Comparison of ENCODE assay signal across 9 cellular contexts in genomic region chr1:39080269-39080826, GRCh38. TPM values are rescaled to one million over a fixed set of nuclear protein-coding genes. Genes with fewer than 3 reads are reported as not detected.
DNase-seq lines count a peak whose midpoint lies in the region; TF ChIP-seq lines count a peak whose summit lies in the region.
"Had no signal": no experiment of that assay in that cellular context is flagged by ENCODE, and none has a peak within 500 bp of the region (broad histone marks: within the 10 kb centered on the region; RNA-seq: fewer than 3 reads in every experiment).

No MANE protein-coding gene starts in this region.

- H2BK120ac ChIP-seq in neuronal stem cell (ENCODE audit: low read depth, low read length), result no peak overlapping the region

- H3K9me3 ChIP-seq in BLaER1 treated with 17β-estradiol and CSF1 and Interleukin-3, amounts not matched to agents 10 nM and 100 nM (replicated peaks in 1 of 11), result no peaks in the 10 kb centered on the region
- H3K9me3 ChIP-seq in HUES48 (ENCODE audit: control insufficient read depth, insufficient read depth, low read length) (no peaks in the 10 kb centered on the region), neuronal stem cell (replicated peaks in 1 of 2; ENCODE audit: control insufficient read depth in 2 of 2, insufficient read depth in 1 of 2, low read depth in 1 of 2, low read length in 2 of 2) (no peaks in the 10 kb centered on the region)
- H3K9me3 ChIP-seq: Peyer's patch had no signal

- H3K14ac ChIP-seq in neuronal stem cell (ENCODE audit: low read length), result no peak overlapping the region

- peaks cover 30 to 40% (median 35%) of the 10 kb centered on the region in 11 experiments for H3K27me3 ChIP-seq in BLaER1 treated with 17β-estradiol and CSF1 and Interleukin-3, amounts not matched to agents 10 nM and 100 nM
- H3K27me3 ChIP-seq in HUES48 (ENCODE audit: control insufficient read depth, insufficient read depth, low read length) (peaks cover 20% of the 10 kb centered on the region), dorsolateral prefrontal cortex (no peaks in the 10 kb centered on the region), neuronal stem cell (ENCODE audit: control insufficient read depth in 3 of 3, insufficient read depth in 3 of 3, low read depth in 1 of 3, low read length in 3 of 3) (peaks cover 0 to 7% (median 0%) of the 10 kb centered on the region in 3 experiments)

- intact Hi-C loops in dorsolateral prefrontal cortex (cut with DNase I), result loop anchor here in 1 of 2 donors (5.0 kb wide), 1 partner anchor 53 kb away; the partner anchor contains the start of gene NDUFS5

- peak overlapping the region in 8 of 10 experiments; percentile 66 to 77 (median 70); a peak in 11 of 20 replicates for H3K4me3 ChIP-seq in BLaER1 treated with 17β-estradiol and CSF1 and Interleukin-3, amounts not matched to agents 10 nM and 100 nM
- H3K4me3 ChIP-seq in HUES48 (ENCODE audit: low read depth, low read length) (peak overlapping the region; percentile 50), dorsolateral prefrontal cortex (peak overlapping the region in 58 of 59 donors; percentile 34 to 82 (median 67)), neuronal stem cell (ENCODE audit: low read length in 2 of 2) (peak overlapping the region; percentile 55 to 65)

- no peak overlapping the region for H2BK5ac ChIP-seq in neuronal stem cell (ENCODE audit: low read length)

- no peak overlapping the region for H4K8ac ChIP-seq in neuronal stem cell (ENCODE audit: low read depth, low read length)

- DNase-seq in dorsolateral prefrontal cortex (peak in 1 of 10 donors; percentile 0), neuronal stem cell (ENCODE audit: low spot score) (no peak), NAMALWA (ENCODE audit: low spot score) (no peak), MV-4-11 (lab: John Stamatoyannopoulos, UW) (no peak), NK-92 (lab: John Stamatoyannopoulos, UW; ENCODE audit: unreplicated experiment) (no peak)
- no peak for DNase-seq in activated effector memory CD4-positive, alpha-beta T cell treated with Interleukin-2 at 50 U/mL for 16 hours
- DNase-seq: Peyer's patch had no signal

- no peak overlapping the region for H3K27ac ChIP-seq in BLaER1 treated with 17β-estradiol and CSF1 and Interleukin-3, amounts not matched to agents 10 nM and 100 nM
- H3K27ac ChIP-seq in HUES48 (ENCODE audit: low read depth, low read length), result no peak overlapping the region
- H3K27ac ChIP-seq in dorsolateral prefrontal cortex, result peak overlapping the region in 58 of 59 donors; percentile 33 to 94 (median 82)
- peak overlapping the region; percentile 63 for H3K27ac ChIP-seq in neuronal stem cell (replicated peaks; ENCODE audit: low read length)
- H3K27ac ChIP-seq: Peyer's patch had no signal

- no peak overlapping the region for H3K23ac ChIP-seq in neuronal stem cell (ENCODE audit: low read depth, low read length, poor library complexity)

- H2AK5ac ChIP-seq in neuronal stem cell (ENCODE audit: low read depth, low read length), result no peak overlapping the region

- H3K4me1 ChIP-seq in BLaER1 treated with 17β-estradiol and CSF1 and Interleukin-3, amounts not matched to agents 10 nM and 100 nM, result peaks cover 9 to 57% (median 32%) of the 10 kb centered on the region in 10 experiments
- peaks cover 12% of the 10 kb centered on the region for H3K4me1 ChIP-seq in HUES48 (ENCODE audit: control insufficient read depth, insufficient read depth, low read length)
- peaks cover 8 to 12% of the 10 kb centered on the region in 2 donors for H3K4me1 ChIP-seq in neuronal stem cell (ENCODE audit: control insufficient read depth in 2 of 2, insufficient read depth in 1 of 2, low read depth in 1 of 2, low read length in 2 of 2)

- H3K4ac ChIP-seq in neuronal stem cell (ENCODE audit: low read length), result no peak overlapping the region

- H4K91ac ChIP-seq in neuronal stem cell (ENCODE audit: low read depth, low read length, poor library complexity), result no peak overlapping the region

- H3K18ac ChIP-seq in neuronal stem cell (ENCODE audit: low read length), result peak overlapping the region; percentile 58

- H2BK15ac ChIP-seq in neuronal stem cell (ENCODE audit: low read length), result no peak overlapping the region

- peak overlapping the region in 3 of 11 experiments; percentile 58 to 59 (median 58); a peak in 3 of 22 replicates for H3K9ac ChIP-seq in BLaER1 treated with 17β-estradiol and CSF1 and Interleukin-3, amounts not matched to agents 10 nM and 100 nM
- H3K9ac ChIP-seq in HUES48 (ENCODE audit: low read depth, low read length) (no peak overlapping the region), neuronal stem cell (ENCODE audit: low read depth, low read length, poor library complexity) (no peak overlapping the region)

- no peak overlapping the region for H2BK12ac ChIP-seq in neuronal stem cell (ENCODE audit: low read length)

- H3K79me1 ChIP-seq in neuronal stem cell (ENCODE audit: low read depth, low read length), result no peaks in the 10 kb centered on the region

- TF ChIP-seq CTCF in dorsolateral prefrontal cortex (IDR thresholded peaks at IDR 0.05 in 54 of 56, conservative IDR thresholded peaks at IDR 0.05 in 2 of 56; ENCODE audit: low read depth in 1 of 56, partially characterized antibody in 56 of 56), result no peak

- no CpG with 5 or more reads among the region's 12 CpGs for WGBS in neuronal stem cell (ENCODE audit: extremely low coverage in 2 of 2, insufficient read length in 2 of 2, insufficient replicate concordance in 1 of 2), 2 donors

- H4K20me1 ChIP-seq in BLaER1 treated with 17β-estradiol and CSF1 and Interleukin-3, amounts not matched to agents 10 nM and 100 nM, result peaks cover 0 to 7% (median 0%) of the 10 kb centered on the region in 11 experiments; a peak in 1 of 22 replicates

- peak overlapping the region; percentile 70 to 100 (median 98) for H3K4me2 ChIP-seq in BLaER1 treated with 17β-estradiol and CSF1 and Interleukin-3, amounts not matched to agents 10 nM and 100 nM
- peak overlapping the region; percentile 19 for H3K4me2 ChIP-seq in neuronal stem cell (ENCODE audit: insufficient read depth, low read length, poor library complexity, severe bottlenecking)

- H2AFZ ChIP-seq in neuronal stem cell (ENCODE audit: low read length), result peak overlapping the region; percentile 93

- H3K36me3 ChIP-seq in BLaER1 treated with 17β-estradiol and CSF1 and Interleukin-3, amounts not matched to agents 10 nM and 100 nM, result no peaks in the 10 kb centered on the region
- H3K36me3 ChIP-seq in HUES48 (ENCODE audit: control insufficient read depth, insufficient read depth, low read length) (no peaks in the 10 kb centered on the region), neuronal stem cell (replicated peaks in 1 of 2; ENCODE audit: control insufficient read depth in 2 of 2, insufficient read depth in 2 of 2, low read length in 2 of 2) (peaks cover 0 to 5% of the 10 kb centered on the region in 2 donors)
- H3K36me3 ChIP-seq: Peyer's patch had no signal

RNA-seq across cellular contexts. Expression of gene NDUFS5, which starts 54.2 kb away (rescaled TPM):
- total RNA-seq in dorsolateral prefrontal cortex, result 100 to 1,000 TPM; 129 to 361 (median 263) TPM
- polyA plus RNA-seq in neuronal stem cell (2013, experiment 1 of 2), result 675 TPM
- 677 TPM for polyA plus RNA-seq in neuronal stem cell (2013, experiment 2 of 2)

Comparison
In these comparisons a context has a peak if more than half of its experiments do, and no peak if none do; other contexts are left out.
1. H3K27ac ChIP-seq: peak in dorsolateral prefrontal cortex (58 of 59) and neuronal stem cell (single experiment); none in BLaER1 treated with 17β-estradiol and CSF1 and Interleukin-3, amounts not matched to agents 10 nM and 100 nM (0 of 11) and HUES48 (single experiment).
2. Peak in every context shown above with its lines, with median percentiles within 50 percentile points of each other: H3K4me3 ChIP-seq.